In the genomic region with DNA sequence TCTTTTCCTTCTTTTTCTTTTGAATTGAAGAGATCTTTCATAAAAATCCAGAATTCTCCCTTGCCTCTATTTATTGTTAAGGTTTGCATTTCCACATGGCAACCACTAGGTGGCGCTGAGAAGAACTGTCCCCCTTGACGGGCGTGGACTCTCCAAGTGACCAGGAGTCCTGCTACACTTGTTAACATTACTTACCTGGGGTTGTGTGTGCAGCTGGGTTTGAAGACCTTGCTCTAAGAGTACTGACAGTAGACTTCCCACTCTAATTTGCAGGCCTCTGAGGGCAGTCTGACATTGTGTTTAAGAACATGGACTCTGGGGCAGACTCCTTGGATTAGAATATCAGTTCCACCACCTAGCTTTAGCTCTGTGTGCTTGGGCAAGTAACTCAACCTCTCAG, we compare ENCODE assay signal across 8 cellular contexts. TPM values are rescaled to one million over a fixed set of nuclear protein-coding genes. Genes with fewer than 3 reads are reported as not detected.
DNase-seq lines count a peak whose midpoint lies in the region; ATAC-seq and TF ChIP-seq lines count a peak whose summit lies in the region.

No MANE protein-coding gene starts in this region.

- H3K4me3 Mint-ChIP-seq in chondrocyte (ENCODE audit: unreplicated experiment), result no peak overlapping the region
- peak overlapping the region; percentile 49 for H3K4me3 Mint-ChIP-seq in natural killer cell

- intact Hi-C loops in natural killer cell (cut with micrococcal nuclease), result loop anchor here (2.0 to 10.0 kb wide), 2 partner anchors 44 to 180 kb away; no protein-coding TSS in a partner anchor

- peak overlapping the region; percentile 71; the same call in 1 of the 2 replicates for H3K27ac ChIP-seq in WERI-Rb-1

- H3K27me3 Mint-ChIP-seq in chondrocyte (ENCODE audit: low read depth) (peaks cover 9% of the 10 kb centered on the region), natural killer cell (ENCODE audit: low read depth in 2 of 2) (no peaks in the 10 kb centered on the region)

- H3K4me1 Mint-ChIP-seq in chondrocyte (ENCODE audit: low read depth) (no peaks in the 10 kb centered on the region), natural killer cell (peaks cover 53 to 67% of the 10 kb centered on the region in 2 donors)

- H3K36me3 Mint-ChIP-seq in chondrocyte (ENCODE audit: low read depth), result no peaks in the 10 kb centered on the region
- no peaks in the 10 kb centered on the region for H3K36me3 Mint-ChIP-seq in natural killer cell

- no peak overlapping the region for H3K27ac Mint-ChIP-seq in chondrocyte (ENCODE audit: unreplicated experiment)
- H3K27ac Mint-ChIP-seq in natural killer cell, result peak overlapping the region; percentile 74 to 77

- peak; percentile 75 for TF ChIP-seq CTCF in WERI-Rb-1 (IDR thresholded peaks at IDR 0.05; ENCODE audit: low read depth, low read length)
- peak; percentile 82 for TF ChIP-seq CTCF in chondrocyte (IDR thresholded peaks at IDR 0.05)
- TF ChIP-seq CTCF in natural killer cell (IDR thresholded peaks at IDR 0.05), result peak; percentile 90

- peak; percentile 79 for DNase-seq in activated effector memory CD4-positive, alpha-beta T cell treated with anti-CD3 and anti-CD28 coated beads, Interleukin-2, amount 50 U/mL, for 16 hours
- DNase-seq in activated effector memory CD4-positive, alpha-beta T cell treated with Interleukin-2 at 50 U/mL for 16 hours, result no peak
- DNase-seq in WERI-Rb-1 (peak; percentile 55), chondrocyte (ENCODE audit: low spot score) (no peak), natural killer cell (peak; percentile 48), mesenteric fat pad (ENCODE audit: low spot score) (no peak)

- no peaks in the 10 kb centered on the region for H3K9me3 ChIP-seq in WERI-Rb-1 (ENCODE audit: severe bottlenecking)

- H3K4me3 ChIP-seq in WERI-Rb-1 (ENCODE audit: low read depth, low read length), result no peak overlapping the region

- ATAC-seq in HG03469 (IDR thresholded peaks at IDR 0.05; ENCODE audit: unreplicated experiment) (peak; percentile 52), natural killer cell (peak; percentile 79 to 86 (median 81)), GM18861 (IDR thresholded peaks at IDR 0.05; ENCODE audit: unreplicated experiment) (no peak)

- no peaks in the 10 kb centered on the region for H3K27me3 ChIP-seq in WERI-Rb-1 (ENCODE audit: insufficient read depth, low read depth, severe bottlenecking)

- H3K9me3 Mint-ChIP-seq in chondrocyte (ENCODE audit: low read depth) (no peaks in the 10 kb centered on the region), natural killer cell (peaks cover 0 to 2% of the 10 kb centered on the region in 2 donors)

- H3K36me3 ChIP-seq in WERI-Rb-1, result peaks cover 5% of the 10 kb centered on the region

RNA-seq across cellular contexts. Expression of a gene that starts 52.8 kb away (rescaled TPM):
- total RNA-seq in chondrocyte (0.03 to 0.10 TPM (median 0.10 TPM) in 3 replicates), natural killer cell (10 to 100 TPM; 48.3 to 50.7 (median 48.5) TPM), mesenteric fat pad (6.2 TPM)

Comparison
In these comparisons a context has a peak if more than half of its experiments do, and no peak if none do; other contexts are left out.
1. DNase-seq: peak in activated effector memory CD4-positive, alpha-beta T cell treated with anti-CD3 and anti-CD28 coated beads, Interleukin-2, amount 50 U/mL, for 16 hours (single experiment), WERI-Rb-1 (single experiment) and natural killer cell (single experiment); none in activated effector memory CD4-positive, alpha-beta T cell treated with Interleukin-2 at 50 U/mL for 16 hours (single experiment), chondrocyte (single experiment) and mesenteric fat pad (single experiment).
2. Peak in every context shown above with its lines, with median percentiles within 50 percentile points of each other: CTCF ChIP-seq.